ENCODE assay signal across 10 cellular contexts in the genomic region with DNA sequence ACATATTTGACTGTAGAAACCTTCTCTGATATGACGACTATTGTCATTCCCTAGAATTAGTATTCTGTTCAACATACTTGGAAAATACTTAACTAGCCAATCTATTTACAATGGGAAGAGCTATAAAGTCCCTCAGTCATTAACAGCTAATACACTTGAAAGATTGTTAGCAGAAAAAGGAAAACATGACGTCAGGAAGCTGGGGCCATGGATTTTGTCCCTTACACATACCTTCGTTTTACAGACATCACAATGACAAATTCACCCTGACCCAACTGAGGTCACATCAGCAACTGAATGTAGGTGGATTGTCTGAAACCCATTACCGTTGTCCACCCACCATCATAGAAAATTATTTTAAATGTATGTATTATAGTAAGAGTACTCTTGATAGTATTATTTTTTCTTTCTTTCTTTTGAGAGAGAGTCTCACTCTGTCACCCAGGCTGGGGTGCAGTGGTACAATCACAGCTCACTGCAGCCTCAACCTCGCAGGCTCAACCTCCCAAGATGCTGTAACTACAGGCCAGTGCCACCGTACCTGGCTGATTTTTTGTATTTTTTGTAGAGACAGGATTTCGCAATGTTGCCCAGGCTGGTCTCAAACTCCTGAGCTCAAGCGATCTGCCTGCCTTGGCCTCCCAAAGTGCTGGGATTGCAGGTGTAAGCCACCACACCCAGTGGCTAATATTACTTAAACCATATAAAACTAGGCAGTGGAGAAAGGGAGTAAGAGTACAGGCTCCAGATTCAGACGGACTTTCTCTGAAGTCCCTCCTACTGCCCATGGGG.
"Had no signal": no experiment of that assay in that cellular context is flagged by ENCODE, and none has a peak within 500 bp of the region (broad histone marks: within the 10 kb centered on the region; RNA-seq: fewer than 3 reads in every experiment).

No MANE protein-coding gene starts in this region.

- H3K9ac ChIP-seq: GM23248 had no signal

- H3K27ac Mint-ChIP-seq: H9, HFFc6, IgD-negative memory B cell had no signal

- H3K27ac ChIP-seq: GM23248, HL-60 had no signal

- FAIRE-seq: H54 had no signal

- H2AFZ ChIP-seq: GM23248 had no signal

- H3K36me3 Mint-ChIP-seq: IgD-negative memory B cell had no signal

- ATAC-seq: HCT116 had no signal

- H3K4me3 Mint-ChIP-seq: H9, HFFc6, IgD-negative memory B cell had no signal

- H3K4me3 ChIP-seq: GM23248 had no signal

- DNase-seq: GM23248, GOT3, H9, HFFc6, Kasumi-1, KG1 had no signal

- H3K4me1 Mint-ChIP-seq: H9, IgD-negative memory B cell had no signal
